In genomic region chr10:4645836-4646235, GRCh38 we compare ENCODE assay signal across 29 cellular contexts.
"Had no signal": no experiment of that assay in that cellular context is flagged by ENCODE, and none has a peak within 500 bp of the region (broad histone marks: within the 10 kb centered on the region; RNA-seq: fewer than 3 reads in every experiment).

No MANE protein-coding gene starts in this region.

- DNase-seq: natural killer cell; occipital lobe; ovary; posterior cingulate gyrus; psoas muscle; right cardiac atrium; right lobe of liver; sigmoid colon; small intestine; spleen; stimulated activated CD4-positive, alpha-beta T cell treated with anti-CD3 and anti-CD28 coated beads, Interleukin-12 subunit alpha, Interleukin-12 subunit beta, amount 100 ng/mL, for 4 hours; stimulated activated CD4-positive, alpha-beta T cell treated with anti-CD3 and anti-CD28 coated beads, Interleukin-1b, Interleukin-23, amount 100 ng/mL, for 48 hours; stimulated activated CD4-positive, alpha-beta T cell treated with anti-CD3 and anti-CD28 coated beads, Interleukin-4, amount 100 ng/mL, for 1 hour; stimulated activated CD4-positive, alpha-beta T cell treated with anti-CD3 and anti-CD28 coated beads, Interleukin-4, amount 100 ng/mL, for 4 hours; stimulated activated CD8-positive, alpha-beta memory T cell treated with anti-CD3 and anti-CD28 coated beads, Interleukin-4, amount 100 ng/mL, for 48 hours; stimulated activated naive CD4-positive, alpha-beta T cell; stimulated activated naive CD8-positive, alpha-beta T cell treated with anti-CD3 and anti-CD28 coated beads, Interleukin-15, Interleukin-2, amounts not matched to agents 100 U/mL and 50 U/mL, for 24 hours; stomach; thyroid gland; trophoblast cell; upper lobe of left lung had no signal

- H3K27ac ChIP-seq: neural progenitor cell, ovary, parathyroid adenoma, psoas muscle, right lobe of liver, sigmoid colon, spleen, stomach, thoracic aorta, thyroid gland, tibial nerve, upper lobe of left lung, vagina had no signal

- H3K9me3 Mint-ChIP-seq: natural killer cell; nephron; neural progenitor cell; stimulated activated memory B cell treated with anti-CD40 and anti-IgM and Interleukin-4, amounts not matched to agents 10 μg/mL and 1 μg/mL and 100 μg/mL, for 72 hours had no signal

- H3K27ac Mint-ChIP-seq: natural killer cell; neural progenitor cell; progenitor cell of endocrine pancreas; stimulated activated memory B cell treated with anti-CD40 and anti-IgM and Interleukin-4, amounts not matched to agents 10 μg/mL and 1 μg/mL and 100 μg/mL, for 72 hours had no signal

- H3K4me1 ChIP-seq: parathyroid adenoma, right lobe of liver, spleen had no signal

- H3K27me3 ChIP-seq: neural progenitor cell, ovary, right lobe of liver, sigmoid colon, spleen, stomach, thyroid gland, tibial nerve, upper lobe of left lung, vagina had no signal

- H2AFZ ChIP-seq: neural progenitor cell, parathyroid adenoma had no signal

- H3K79me2 ChIP-seq: parathyroid adenoma had no signal

- H3K4me3 Mint-ChIP-seq: natural killer cell; nephron; neural progenitor cell; stimulated activated memory B cell treated with anti-CD40 and anti-IgM and Interleukin-4, amounts not matched to agents 10 μg/mL and 1 μg/mL and 100 μg/mL, for 72 hours had no signal

- H3K9me3 ChIP-seq: ovary, psoas muscle, right lobe of liver, sigmoid colon, spleen, stomach, thoracic aorta, thyroid gland, tibial nerve, upper lobe of left lung, vagina had no signal

- H3K9ac ChIP-seq: neural progenitor cell, parathyroid adenoma had no signal

- H3K4me2 ChIP-seq: neural progenitor cell had no signal

- ATAC-seq: natural killer cell; psoas muscle; right cardiac atrium; right lobe of liver; stimulated activated memory B cell treated with anti-CD40 and anti-IgM and Interleukin-4, amounts not matched to agents 10 μg/mL and 1 μg/mL and 100 μg/mL, for 72 hours; stimulated activated naive CD8-positive, alpha-beta T cell treated with anti-CD3 and anti-CD28 coated beads, Interleukin-15, Interleukin-2, amounts not matched to agents 100 U/mL and 50 U/mL, for 24 hours had no signal

- H3K36me3 ChIP-seq: neural progenitor cell, ovary, right lobe of liver, sigmoid colon, spleen, stomach, thoracic aorta, thyroid gland, tibial nerve, upper lobe of left lung, vagina had no signal

- H3K27me3 Mint-ChIP-seq: stimulated activated memory B cell treated with anti-CD40 and anti-IgM and Interleukin-4, amounts not matched to agents 10 μg/mL and 1 μg/mL and 100 μg/mL, for 72 hours had no signal

- H3K4me1 Mint-ChIP-seq: natural killer cell; stimulated activated memory B cell treated with anti-CD40 and anti-IgM and Interleukin-4, amounts not matched to agents 10 μg/mL and 1 μg/mL and 100 μg/mL, for 72 hours had no signal

- H3K4me3 ChIP-seq: neural progenitor cell, ovary, psoas muscle, right lobe of liver, sigmoid colon, spleen, stomach, thoracic aorta, thyroid gland, tibial nerve, upper lobe of left lung, vagina had no signal
